ENCODE assay signal across 17 cellular contexts in genomic region chr9:118940477-118940876, GRCh38.
DNase-seq lines count a peak whose midpoint lies in the region; FAIRE-seq and TF ChIP-seq lines count a peak whose summit lies in the region.
"Had no signal": no experiment of that assay in that cellular context is flagged by ENCODE, and none has a peak within 500 bp of the region (broad histone marks: within the 10 kb centered on the region; RNA-seq: fewer than 3 reads in every experiment).

No MANE protein-coding gene starts in this region.

- H3K14ac ChIP-seq in H1 (ENCODE audit: insufficient read length): no peak overlapping the region

- no peak overlapping the region for H2BK20ac ChIP-seq in H1 (ENCODE audit: low read length)

- peak; percentile 25 for DNase-seq in NCI-H82 (lab: John Stamatoyannopoulos, UW)
- DNase-seq in NCI-H82 treated with DMSO at 0.1 percent for 48 hours (lab: John Stamatoyannopoulos, UW; ENCODE audit: unreplicated experiment): no peak
- DNase-seq in H1 (ENCODE audit: low read depth in 1 of 2, low spot score in 2 of 2): no peak
- DNase-seq in kidney tubule cell (ENCODE audit: low spot score): peak; percentile 4
- no peak for DNase-seq in SIG-M5 treated with dmso at 0.1 percent for 504 hours (lab: John Stamatoyannopoulos, UW; ENCODE audit: unreplicated experiment)
- no peak for DNase-seq in NCI-H774 (lab: John Stamatoyannopoulos, UW)
- no peak for DNase-seq in tibial nerve (ENCODE audit: low spot score in 2 of 2)
- DNase-seq: 8988T; Calu3; CD4-positive, alpha-beta memory T cell; GM23248; H9 had no signal

- no peak overlapping the region for H4K91ac ChIP-seq in H1 (replicated peaks; ENCODE audit: insufficient read length, low read length)

- H3K23me2 ChIP-seq in H1 (ENCODE audit: low read depth, low read length): no peaks in the 10 kb centered on the region; the same call in 1 of the 2 replicates

- CTCF ChIA-PET in H1 (lab: Charles Lee; ENCODE audit: partially characterized antibody): interaction anchor here (0.8 kb wide), 1 partner anchor 119 kb away, joined by 3 read pairs; no protein-coding TSS in a partner anchor

- no peak overlapping the region for H3K4me3 ChIP-seq in H1 (ENCODE audit: extremely low read depth in 1 of 4, insufficient read depth in 2 of 4, low read depth in 3 of 4, low read length in 4 of 4)
- H3K4me3 ChIP-seq in tibial nerve: no peak overlapping the region
- H3K4me3 ChIP-seq: BLaER1, GM23248 had no signal

- H4K20me1 ChIP-seq in H1 (replicated peaks in 1 of 2; ENCODE audit: control insufficient read depth in 1 of 2, insufficient read depth in 2 of 2, low read length in 2 of 2): no peaks in the 10 kb centered on the region
- H4K20me1 ChIP-seq: BLaER1 had no signal

- POLR2A ChIA-PET in H1 (lab: Charles Lee; ENCODE audit: partially characterized antibody): no interaction called here

- no peak overlapping the region for H2BK120ac ChIP-seq in H1 (replicated peaks; ENCODE audit: low read depth, low read length)

- H3K56ac ChIP-seq in H1 (replicated peaks; ENCODE audit: insufficient read length, low read depth, low read length): no peak overlapping the region

- no peak overlapping the region for H4K5ac ChIP-seq in H1 (ENCODE audit: insufficient read length, low read depth, low read length)

- H3K79me2 ChIP-seq in H1 (ENCODE audit: control insufficient read depth in 1 of 2, insufficient read depth in 2 of 2, low read length in 2 of 2): no peaks in the 10 kb centered on the region

- no peak overlapping the region for H2BK12ac ChIP-seq in H1 (ENCODE audit: low read depth, low read length)

- no peaks in the 10 kb centered on the region for H3K4me1 ChIP-seq in H1 (replicated peaks in 1 of 4; ENCODE audit: control insufficient read depth in 3 of 4, insufficient read depth in 4 of 4, low read length in 3 of 4)
- H3K4me1 ChIP-seq in tibial nerve: no peaks in the 10 kb centered on the region
- H3K4me1 ChIP-seq: BLaER1 had no signal

- no peak overlapping the region for H4K8ac ChIP-seq in H1 (ENCODE audit: extremely low read depth, insufficient read depth, low read length)

- no peak overlapping the region for H2AK5ac ChIP-seq in H1 (ENCODE audit: low read depth, low read length)

- H3K23ac ChIP-seq in H1 (ENCODE audit: insufficient read length): no peak overlapping the region

- no peak for TF ChIP-seq RAD21 in H1 (IDR thresholded peaks at IDR 0.05 in 1 of 2, conservative IDR thresholded peaks at IDR 0.05 in 1 of 2; ENCODE audit: low read depth in 2 of 2, low read length in 2 of 2)

- H3K4ac ChIP-seq in H1 (replicated peaks; ENCODE audit: insufficient read length, low read depth, low read length): no peak overlapping the region

- no peak overlapping the region for H2BK5ac ChIP-seq in H1 (ENCODE audit: low read depth, low read length)

- H3K9me3 ChIP-seq in H1 (ENCODE audit: insufficient read depth in 2 of 2, low read depth in 1 of 2, low read length in 1 of 2) (no peaks in the 10 kb centered on the region), tibial nerve (peaks cover 0 to 4% (median 0%) of the 10 kb centered on the region in 4 donors)
- H3K9me3 ChIP-seq: BLaER1 had no signal

- H3K36me3 ChIP-seq in H1 (ENCODE audit: control insufficient read depth in 2 of 4, insufficient read depth in 4 of 4, low read length in 3 of 4) (no peaks in the 10 kb centered on the region), tibial nerve (no peaks in the 10 kb centered on the region)
- H3K36me3 ChIP-seq: BLaER1 had no signal

- no peak for FAIRE-seq in H1 (lab: Jason Lieb, UNC)
- FAIRE-seq: G401.6, GM12891, GM19239 had no signal

- H3K4me2 ChIP-seq in H1 (ENCODE audit: insufficient read depth in 1 of 2, low read depth in 2 of 2, low read length in 2 of 2): no peak overlapping the region
- H3K4me2 ChIP-seq: BLaER1 had no signal

- no peak overlapping the region for H3K9ac ChIP-seq in H1 (replicated peaks in 1 of 4; ENCODE audit: extremely low read depth in 1 of 4, low read depth in 3 of 4, low read length in 3 of 4)
- H3K9ac ChIP-seq: BLaER1, GM23248 had no signal

- no peak for TF ChIP-seq EP300 in H1 (IDR thresholded peaks at IDR 0.05; ENCODE audit: borderline replicate concordance in 1 of 2, low read depth in 2 of 2, low read length in 2 of 2)
- no peak for TF ChIP-seq EP300 in tibial nerve (IDR thresholded peaks at IDR 0.05)

- no peak overlapping the region for H2AFZ ChIP-seq in H1 (ENCODE audit: low read length)
- H2AFZ ChIP-seq: GM23248 had no signal

- H3K27me3 ChIP-seq in H1 (replicated peaks in 1 of 4; ENCODE audit: control insufficient read depth in 3 of 4, extremely low read depth in 1 of 4, insufficient read depth in 3 of 4, low read length in 3 of 4): no peaks in the 10 kb centered on the region
- no peaks in the 10 kb centered on the region for H3K27me3 ChIP-seq in tibial nerve
- H3K27me3 ChIP-seq: BLaER1 had no signal

- H3K79me1 ChIP-seq in H1 (ENCODE audit: low read depth, low read length): no peaks in the 10 kb centered on the region

- H3K18ac ChIP-seq in H1 (ENCODE audit: extremely low read depth, low read length): no peak overlapping the region

- WGBS in H1 (ENCODE audit: extremely low coverage in 1 of 2, insufficient coverage in 1 of 2, insufficient read length in 1 of 2, insufficient replicate concordance in 2 of 2, low coverage in 1 of 2, low lambda C conversion rate in 2 of 2, missing lambda C conversion rate in 1 of 2), 2 experiments: 42% methylated on average over 1 of the region's 1 CpG; no CpG with 5 or more reads in 1 of the 2 experiments
- 15 to 37% methylated on average over 1 of the region's 1 CpG for WGBS in tibial nerve, 2 donors

- TF ChIP-seq POLR2A in H1 (IDR thresholded peaks at IDR 0.05; ENCODE audit: control extremely low read depth in 1 of 2, low read depth in 2 of 2, low read length in 2 of 2): no peak
- no peak for TF ChIP-seq POLR2A in tibial nerve (IDR thresholded peaks at IDR 0.05)

- TF ChIP-seq CTCF in H1 (IDR thresholded peaks at IDR 0.05; ENCODE audit: control extremely low read depth in 1 of 3, insufficient read depth in 1 of 3, low read depth in 1 of 3, low read length in 3 of 3) (no peak), tibial nerve (IDR thresholded peaks at IDR 0.05) (no peak)

- H2BK15ac ChIP-seq in H1 (ENCODE audit: low read length): no peak overlapping the region

- no peak overlapping the region for H3K27ac ChIP-seq in H1 (ENCODE audit: low read depth, low read length)
- H3K27ac ChIP-seq in tibial nerve: no peak overlapping the region
- H3K27ac ChIP-seq: BLaER1, GM23248, HL-60 had no signal

TF ChIP-seq in H1, 55 proteins besides CTCF, POLR2A, EP300 and RAD21:
- peak; percentile 81 for TF ChIP-seq YY1 (IDR thresholded peaks at IDR 0.05; ENCODE audit: low read depth, low read length)
- TF ChIP-seq BRCA1 (IDR thresholded peaks at IDR 0.05; ENCODE audit: low read depth, low read length): no peak

Comparison
In these comparisons a context has a peak if more than half of its experiments do, and no peak if none do; other contexts are left out.
1. DNase-seq: peak in NCI-H82 (single experiment) and kidney tubule cell (single experiment); none in NCI-H82 treated with DMSO at 0.1 percent for 48 hours (single experiment), H1 (0 of 2), SIG-M5 treated with dmso at 0.1 percent for 504 hours (single experiment), NCI-H774 (single experiment) and tibial nerve (0 of 2).